24 cellular contexts compared by ENCODE assay signal in genomic region chr6:150304421-150304820, GRCh38.
"Had no signal": no experiment of that assay in that cellular context is flagged by ENCODE, and none has a peak within 500 bp of the region (broad histone marks: within the 10 kb centered on the region; RNA-seq: fewer than 3 reads in every experiment).

No MANE protein-coding gene starts in this region.

- ATAC-seq: heart left ventricle; left colon; naive thymus-derived CD8-positive, alpha-beta T cell; psoas muscle; sciatic nerve; stimulated activated effector memory CD8-positive, alpha-beta T cell treated with anti-CD3 and anti-CD28 coated beads, Interleukin-12 subunit alpha, Interleukin-12 subunit beta, amount 100 ng/mL, for 72 hours; upper lobe of right lung had no signal

- H2AFZ ChIP-seq: parathyroid adenoma had no signal

- H3K9me3 ChIP-seq: heart left ventricle, left ventricle myocardium inferior, neutrophil, psoas muscle, right atrium auricular region, spleen, suprapubic skin, thoracic aorta, tibial artery, upper lobe of right lung had no signal

- H3K4me1 ChIP-seq: heart left ventricle, left ventricle myocardium inferior, parathyroid adenoma, right atrium auricular region, spleen, tibial artery, upper lobe of right lung had no signal

- H3K9ac ChIP-seq: parathyroid adenoma had no signal

- H3K36me3 ChIP-seq: heart left ventricle, left ventricle myocardium inferior, neutrophil, right atrium auricular region, spleen, suprapubic skin, thoracic aorta, tibial artery, upper lobe of right lung had no signal

- H3K27me3 ChIP-seq: heart left ventricle, right atrium auricular region, suprapubic skin, upper lobe of right lung had no signal

- DNase-seq: heart left ventricle; hypothalamus; immature natural killer cell; kidney; left colon; left ventricle myocardium inferior; mesenchymal stem cell; naive thymus-derived CD8-positive, alpha-beta T cell; occipital lobe; psoas muscle; small intestine; spleen; stimulated activated CD4-positive, alpha-beta T cell treated with anti-CD3 and anti-CD28 coated beads, Interleukin-4, amount 100 ng/mL, for 24 hours; stimulated activated naive CD4-positive, alpha-beta T cell; tibial artery; trophoblast cell; upper lobe of right lung had no signal

- H3K4me3 ChIP-seq: heart left ventricle, left ventricle myocardium inferior, psoas muscle, right atrium auricular region, spleen, suprapubic skin, thoracic aorta, tibial artery, upper lobe of right lung had no signal

- H3K27ac ChIP-seq: heart left ventricle, left ventricle myocardium inferior, neutrophil, parathyroid adenoma, psoas muscle, right atrium auricular region, spleen, suprapubic skin, thoracic aorta, tibial artery, upper lobe of right lung had no signal

- H3K79me2 ChIP-seq: parathyroid adenoma had no signal
